Comparison of ENCODE assay signal across 1 cellular context in the genomic region with DNA sequence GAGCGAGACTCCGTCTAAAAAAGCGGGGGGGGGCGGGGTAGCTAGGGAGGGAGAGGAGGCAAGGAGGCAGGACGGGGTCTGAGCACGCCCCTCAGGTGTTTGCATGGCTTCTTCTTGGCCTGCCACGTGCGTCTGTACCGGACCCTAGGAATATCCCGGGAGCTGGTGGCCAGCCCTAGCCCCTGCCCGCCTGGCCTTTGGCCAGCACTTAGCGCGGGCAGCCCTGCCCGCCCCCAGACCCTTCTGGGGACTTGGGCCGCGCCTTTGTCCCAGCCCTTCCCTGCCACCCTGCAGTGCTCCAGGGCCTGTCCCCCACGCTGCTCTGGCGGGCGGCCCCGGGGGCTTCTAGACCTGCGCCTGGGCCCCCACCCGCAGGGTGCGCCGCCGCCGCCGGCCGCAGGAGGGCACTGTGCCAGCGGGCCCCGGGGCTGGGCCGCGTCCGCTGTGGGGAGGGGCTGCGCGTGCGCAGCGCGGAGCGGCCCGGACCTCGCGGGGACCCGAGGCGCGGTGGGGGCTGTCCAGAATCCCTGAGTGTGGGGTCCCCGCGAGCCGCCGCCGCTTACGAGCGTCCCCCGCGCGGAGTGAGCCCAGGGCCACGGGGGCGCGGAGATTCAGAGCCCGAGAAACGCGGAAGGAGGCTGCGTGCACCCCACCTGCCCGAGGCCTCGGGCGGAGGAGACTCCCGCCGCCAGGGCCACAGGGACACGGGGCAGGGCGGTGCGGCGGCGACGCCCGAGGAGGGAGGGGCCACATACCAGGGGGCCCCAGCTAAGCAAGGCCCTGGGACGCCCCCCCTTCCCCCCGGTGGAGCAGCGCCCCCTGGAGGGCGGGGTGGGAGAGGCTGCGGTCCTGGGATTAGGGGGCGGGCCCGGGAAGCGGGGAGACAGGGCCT.
TF ChIP-seq lines count a peak whose summit lies in the region.

No MANE protein-coding gene starts in this region.

TF ChIP-seq in HepG2, 621 proteins besides CTCF, POLR2A, EP300 and RAD21 (continued from another document and continues in another):
- TF ChIP-seq, protein P1, sequence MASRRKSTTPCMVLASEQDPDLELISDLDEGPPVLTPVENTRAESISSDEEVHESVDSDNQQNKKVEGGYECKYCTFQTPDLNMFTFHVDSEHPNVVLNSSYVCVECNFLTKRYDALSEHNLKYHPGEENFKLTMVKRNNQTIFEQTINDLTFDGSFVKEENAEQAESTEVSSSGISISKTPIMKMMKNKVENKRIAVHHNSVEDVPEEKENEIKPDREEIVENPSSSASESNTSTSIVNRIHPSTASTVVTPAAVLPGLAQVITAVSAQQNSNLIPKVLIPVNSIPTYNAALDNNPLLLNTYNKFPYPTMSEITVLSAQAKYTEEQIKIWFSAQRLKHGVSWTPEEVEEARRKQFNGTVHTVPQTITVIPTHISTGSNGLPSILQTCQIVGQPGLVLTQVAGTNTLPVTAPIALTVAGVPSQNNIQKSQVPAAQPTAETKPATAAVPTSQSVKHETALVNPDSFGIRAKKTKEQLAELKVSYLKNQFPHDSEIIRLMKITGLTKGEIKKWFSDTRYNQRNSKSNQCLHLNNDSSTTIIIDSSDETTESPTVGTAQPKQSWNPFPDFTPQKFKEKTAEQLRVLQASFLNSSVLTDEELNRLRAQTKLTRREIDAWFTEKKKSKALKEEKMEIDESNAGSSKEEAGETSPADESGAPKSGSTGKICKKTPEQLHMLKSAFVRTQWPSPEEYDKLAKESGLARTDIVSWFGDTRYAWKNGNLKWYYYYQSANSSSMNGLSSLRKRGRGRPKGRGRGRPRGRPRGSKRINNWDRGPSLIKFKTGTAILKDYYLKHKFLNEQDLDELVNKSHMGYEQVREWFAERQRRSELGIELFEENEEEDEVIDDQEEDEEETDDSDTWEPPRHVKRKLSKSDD (CRISPR knock-in tag; IDR thresholded peaks at IDR 0.05; ENCODE audit: low read depth): 0 out of 2 replicates have a peak, but pooled peaks have one; percentile 9
- TF ChIP-seq ZNF777 (CRISPR knock-in tag; IDR thresholded peaks at IDR 0.05) (peak; percentile 52; the same call in 1 of the 2 replicates), REXO4 (CRISPR knock-in tag; IDR thresholded peaks at IDR 0.05; ENCODE audit: borderline replicate concordance) (peak; percentile 66; the same call in 1 of the 2 replicates), SOX13 (IDR thresholded peaks at IDR 0.05) (no peak; the same call in 1 of the 2 replicates), SOX13 (CRISPR knock-in tag; conservative IDR thresholded peaks at IDR 0.05 in 1 of 2, IDR thresholded peaks at IDR 0.05 in 1 of 2) (peak in 1 of 2 experiments; percentile 31; a peak in 1 of 4 replicates), MED1 (CRISPR knock-in tag; IDR thresholded peaks at IDR 0.05) (peak; percentile 57; the same call in 1 of the 2 replicates), ZNF879 (CRISPR knock-in tag; IDR thresholded peaks at IDR 0.05) (no peak; the same call in 1 of the 2 replicates), ZNF792 (CRISPR knock-in tag; IDR thresholded peaks at IDR 0.05) (0 out of 2 replicates have a peak, but pooled peaks have one; percentile 30), ZNF264 (CRISPR knock-in tag; IDR thresholded peaks at IDR 0.05) (0 out of 2 replicates have a peak, but pooled peaks have one; percentile 42), ZNF768 (CRISPR knock-in tag; IDR thresholded peaks at IDR 0.05) (peak; percentile 40), TEAD2 (CRISPR knock-in tag; IDR thresholded peaks at IDR 0.05) (peak; percentile 40; the same call in 1 of the 2 replicates), SALL1 (CRISPR knock-in tag; IDR thresholded peaks at IDR 0.05) (peak; percentile 81), SP1 (IDR thresholded peaks at IDR 0.05) (no peak), SP1 (CRISPR knock-in tag; IDR thresholded peaks at IDR 0.05) (peak; percentile 52; the same call in 1 of the 2 replicates), HIVEP1 (CRISPR knock-in tag; IDR thresholded peaks at IDR 0.05) (peak; percentile 65; the same call in 1 of the 2 replicates), THAP7 (CRISPR knock-in tag; IDR thresholded peaks at IDR 0.05) (0 out of 2 replicates have a peak, but pooled peaks have one; percentile 61), DR1 (CRISPR knock-in tag; IDR thresholded peaks at IDR 0.05) (peak; percentile 52), ZXDC (CRISPR knock-in tag; IDR thresholded peaks at IDR 0.05) (peak; percentile 60; the same call in 1 of the 2 replicates), PRPF4 (IDR thresholded peaks at IDR 0.05; ENCODE audit: low read depth, low read length, poor library complexity, severe bottlenecking) (no peak), PCBP2 (optimal IDR thresholded peaks at IDR 0.05; ENCODE audit: low read depth, low read length, poor library complexity, severe bottlenecking) (no peak), ZNF12 (CRISPR knock-in tag; IDR thresholded peaks at IDR 0.05) (0 out of 2 replicates have a peak, but pooled peaks have one; percentile 52), ZBTB49 (CRISPR knock-in tag; IDR thresholded peaks at IDR 0.05; ENCODE audit: borderline replicate concordance) (no peak), ZNF326 (CRISPR knock-in tag; IDR thresholded peaks at IDR 0.05; ENCODE audit: borderline replicate concordance) (no peak), CHD4 (IDR thresholded peaks at IDR 0.05; ENCODE audit: borderline replicate concordance, low read length) (no peak), ZNF230 (CRISPR knock-in tag; IDR thresholded peaks at IDR 0.05) (no peak), ZNF776 (CRISPR knock-in tag; IDR thresholded peaks at IDR 0.05) (peak; percentile 92), TCF7 (IDR thresholded peaks at IDR 0.05; ENCODE audit: low read depth) (no peak), MXI1 (IDR thresholded peaks at IDR 0.05; ENCODE audit: borderline replicate concordance, low read depth, low read length) (peak; percentile 20; the same call in 1 of the 3 replicates), SNAPC2 (CRISPR knock-in tag; IDR thresholded peaks at IDR 0.05) (no peak), AGO2 (optimal IDR thresholded peaks at IDR 0.05; ENCODE audit: low read depth, low read length) (peak; percentile 94), ZNF260 (CRISPR knock-in tag; IDR thresholded peaks at IDR 0.05; ENCODE audit: borderline replicate concordance, low read depth) (no peak)
- TF ChIP-seq, protein P2, sequence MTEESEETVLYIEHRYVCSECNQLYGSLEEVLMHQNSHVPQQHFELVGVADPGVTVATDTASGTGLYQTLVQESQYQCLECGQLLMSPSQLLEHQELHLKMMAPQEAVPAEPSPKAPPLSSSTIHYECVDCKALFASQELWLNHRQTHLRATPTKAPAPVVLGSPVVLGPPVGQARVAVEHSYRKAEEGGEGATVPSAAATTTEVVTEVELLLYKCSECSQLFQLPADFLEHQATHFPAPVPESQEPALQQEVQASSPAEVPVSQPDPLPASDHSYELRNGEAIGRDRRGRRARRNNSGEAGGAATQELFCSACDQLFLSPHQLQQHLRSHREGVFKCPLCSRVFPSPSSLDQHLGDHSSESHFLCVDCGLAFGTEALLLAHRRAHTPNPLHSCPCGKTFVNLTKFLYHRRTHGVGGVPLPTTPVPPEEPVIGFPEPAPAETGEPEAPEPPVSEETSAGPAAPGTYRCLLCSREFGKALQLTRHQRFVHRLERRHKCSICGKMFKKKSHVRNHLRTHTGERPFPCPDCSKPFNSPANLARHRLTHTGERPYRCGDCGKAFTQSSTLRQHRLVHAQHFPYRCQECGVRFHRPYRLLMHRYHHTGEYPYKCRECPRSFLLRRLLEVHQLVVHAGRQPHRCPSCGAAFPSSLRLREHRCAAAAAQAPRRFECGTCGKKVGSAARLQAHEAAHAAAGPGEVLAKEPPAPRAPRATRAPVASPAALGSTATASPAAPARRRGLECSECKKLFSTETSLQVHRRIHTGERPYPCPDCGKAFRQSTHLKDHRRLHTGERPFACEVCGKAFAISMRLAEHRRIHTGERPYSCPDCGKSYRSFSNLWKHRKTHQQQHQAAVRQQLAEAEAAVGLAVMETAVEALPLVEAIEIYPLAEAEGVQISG (CRISPR knock-in tag; IDR thresholded peaks at IDR 0.05): peak; percentile 87
- TF ChIP-seq, protein P3, sequence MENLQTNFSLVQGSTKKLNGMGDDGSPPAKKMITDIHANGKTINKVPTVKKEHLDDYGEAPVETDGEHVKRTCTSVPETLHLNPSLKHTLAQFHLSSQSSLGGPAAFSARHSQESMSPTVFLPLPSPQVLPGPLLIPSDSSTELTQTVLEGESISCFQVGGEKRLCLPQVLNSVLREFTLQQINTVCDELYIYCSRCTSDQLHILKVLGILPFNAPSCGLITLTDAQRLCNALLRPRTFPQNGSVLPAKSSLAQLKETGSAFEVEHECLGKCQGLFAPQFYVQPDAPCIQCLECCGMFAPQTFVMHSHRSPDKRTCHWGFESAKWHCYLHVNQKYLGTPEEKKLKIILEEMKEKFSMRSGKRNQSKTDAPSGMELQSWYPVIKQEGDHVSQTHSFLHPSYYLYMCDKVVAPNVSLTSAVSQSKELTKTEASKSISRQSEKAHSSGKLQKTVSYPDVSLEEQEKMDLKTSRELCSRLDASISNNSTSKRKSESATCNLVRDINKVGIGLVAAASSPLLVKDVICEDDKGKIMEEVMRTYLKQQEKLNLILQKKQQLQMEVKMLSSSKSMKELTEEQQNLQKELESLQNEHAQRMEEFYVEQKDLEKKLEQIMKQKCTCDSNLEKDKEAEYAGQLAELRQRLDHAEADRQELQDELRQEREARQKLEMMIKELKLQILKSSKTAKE (CRISPR knock-in tag; IDR thresholded peaks at IDR 0.05; ENCODE audit: borderline replicate concordance): no peak
- TF ChIP-seq, protein P4, sequence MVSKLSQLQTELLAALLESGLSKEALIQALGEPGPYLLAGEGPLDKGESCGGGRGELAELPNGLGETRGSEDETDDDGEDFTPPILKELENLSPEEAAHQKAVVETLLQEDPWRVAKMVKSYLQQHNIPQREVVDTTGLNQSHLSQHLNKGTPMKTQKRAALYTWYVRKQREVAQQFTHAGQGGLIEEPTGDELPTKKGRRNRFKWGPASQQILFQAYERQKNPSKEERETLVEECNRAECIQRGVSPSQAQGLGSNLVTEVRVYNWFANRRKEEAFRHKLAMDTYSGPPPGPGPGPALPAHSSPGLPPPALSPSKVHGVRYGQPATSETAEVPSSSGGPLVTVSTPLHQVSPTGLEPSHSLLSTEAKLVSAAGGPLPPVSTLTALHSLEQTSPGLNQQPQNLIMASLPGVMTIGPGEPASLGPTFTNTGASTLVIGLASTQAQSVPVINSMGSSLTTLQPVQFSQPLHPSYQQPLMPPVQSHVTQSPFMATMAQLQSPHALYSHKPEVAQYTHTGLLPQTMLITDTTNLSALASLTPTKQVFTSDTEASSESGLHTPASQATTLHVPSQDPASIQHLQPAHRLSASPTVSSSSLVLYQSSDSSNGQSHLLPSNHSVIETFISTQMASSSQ (IDR thresholded peaks at IDR 0.05; ENCODE audit: low read depth): no peak
- TF ChIP-seq, protein P4 (CRISPR knock-in tag; IDR thresholded peaks at IDR 0.05; ENCODE audit: borderline replicate concordance): no peak; the same call in 1 of the 2 replicates
